ENCODE assay signal across 19 cellular contexts in the genomic region with DNA sequence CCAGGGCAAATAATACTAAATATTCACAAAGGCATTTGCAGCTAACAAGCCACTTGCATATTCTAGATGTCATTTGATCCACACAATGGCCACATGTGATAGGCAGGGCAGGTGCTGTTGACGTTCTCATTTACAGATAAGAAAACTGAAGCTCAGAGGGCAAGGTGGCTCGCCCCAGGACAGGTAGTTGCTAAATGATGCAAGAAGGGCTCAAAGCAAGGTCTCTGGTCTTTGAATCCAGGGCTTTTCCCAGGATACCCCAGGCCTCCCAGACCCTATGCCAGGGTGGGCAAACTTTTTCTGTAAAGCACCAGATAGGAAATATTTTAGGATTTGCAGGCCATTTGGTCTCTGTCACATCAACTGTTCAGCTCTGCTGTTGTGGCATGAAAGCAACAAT.
"Had no signal": no experiment of that assay in that cellular context is flagged by ENCODE, and none has a peak within 500 bp of the region (broad histone marks: within the 10 kb centered on the region; RNA-seq: fewer than 3 reads in every experiment).

No MANE protein-coding gene starts in this region.

- ATAC-seq: activated CD4-positive, CD25-positive, alpha-beta regulatory T cell treated with anti-CD3 and anti-CD28 coated beads, Interleukin-2, amount 50 U/mL, for 24 hours; foreskin keratinocyte; natural killer cell treated with Interleukin-12 subunit alpha and Interleukin-12 subunit beta and Interleukin-15 and Interleukin-18, amount 100 ng/mL, for 72 hours; right cardiac atrium had no signal

- H3K4me3 ChIP-seq: colonic mucosa, left ventricle myocardium inferior, prostate gland, skin epidermis, transverse colon had no signal

- H3K4me1 ChIP-seq: colonic mucosa, foreskin keratinocyte, prostate gland, transverse colon had no signal

- H3K27ac ChIP-seq: colonic mucosa, foreskin keratinocyte, left ventricle myocardium inferior, prostate gland, transverse colon had no signal

- DNase-seq: activated CD4-positive, alpha-beta T cell treated with anti-CD3 and anti-CD28 coated beads, Interleukin-2, amount 50 U/mL, for 4 hours; activated CD8-positive, alpha-beta memory T cell treated with anti-CD3 and anti-CD28 coated beads, Interleukin-2, amount 50 U/mL, for 4 hours; activated effector memory CD4-positive, alpha-beta T cell treated with anti-CD3 and anti-CD28 coated beads, Interleukin-2, amount 50 U/mL, for 16 hours; activated T-cell treated with anti-CD3 and anti-CD28 coated beads, Interleukin-2, amount 50 U/mL, for 48 hours; central memory CD4-positive, alpha-beta T cell; colonic mucosa; foreskin keratinocyte; glutamatergic neuron; hypothalamus; kidney; left ventricle myocardium inferior; right cardiac atrium; stimulated activated CD4-positive, alpha-beta T cell treated with anti-CD3 and anti-CD28 coated beads, Interleukin-4, amount 100 ng/mL, for 24 hours; T-helper 9 cell; transverse colon had no signal

- H3K9me3 ChIP-seq: colonic mucosa, left ventricle myocardium inferior, prostate gland, transverse colon had no signal

- H3K36me3 ChIP-seq: colonic mucosa, left ventricle myocardium inferior, prostate gland, transverse colon had no signal

- H3K27me3 ChIP-seq: colonic mucosa, transverse colon had no signal
